In the genomic region with DNA sequence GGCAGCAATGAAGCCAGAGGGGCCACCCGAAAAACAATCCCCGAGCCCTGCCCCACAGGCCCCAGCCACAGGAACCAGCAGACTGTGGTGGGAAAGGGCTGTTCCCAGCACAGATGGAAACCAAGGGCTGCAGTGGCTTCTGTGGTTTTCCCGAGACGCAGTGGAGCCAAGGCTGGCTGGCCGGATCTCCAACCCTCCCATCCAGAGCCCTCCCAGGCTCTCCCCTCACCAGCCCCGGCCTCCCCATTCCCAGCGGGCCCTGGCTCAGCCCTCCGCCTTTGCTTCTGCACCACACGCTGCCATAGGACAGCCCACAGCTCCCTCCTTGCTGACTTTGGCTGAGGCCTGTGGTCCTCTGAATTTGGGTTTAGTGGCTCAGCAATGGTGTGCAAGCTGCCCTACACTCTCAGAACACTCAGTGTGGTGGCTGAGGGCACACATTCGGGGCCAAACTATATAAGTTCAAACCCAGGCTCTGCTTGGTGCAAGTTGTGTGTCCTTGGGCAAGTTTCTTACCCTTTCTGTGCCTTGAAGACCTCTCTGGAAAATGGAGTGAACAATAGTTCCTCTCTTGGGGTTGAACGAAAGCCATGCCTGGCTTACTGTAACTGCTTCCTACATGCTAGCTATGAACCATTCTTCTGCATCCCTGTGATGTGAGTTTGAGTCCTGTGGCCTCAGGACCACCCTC, we compare ENCODE assay signal across 16 cellular contexts.
DNase-seq lines count a peak whose midpoint lies in the region; FAIRE-seq and TF ChIP-seq lines count a peak whose summit lies in the region.
"Had no signal": no experiment of that assay in that cellular context is flagged by ENCODE, and none has a peak within 500 bp of the region (broad histone marks: within the 10 kb centered on the region; RNA-seq: fewer than 3 reads in every experiment).

No MANE protein-coding gene starts in this region.

- DNase-seq in astrocyte (ENCODE audit: low read depth) (peak; percentile 71), left ventricle myocardium inferior (no peak), sigmoid colon (no peak), NCI-H2171 (lab: John Stamatoyannopoulos, UW) (no peak), NCI-H187 (lab: John Stamatoyannopoulos, UW) (no peak)
- DNase-seq in activated CD4-positive, CD25-positive, alpha-beta regulatory T cell (lab: John Stamatoyannopoulos, UW), result no peak
- no peak for DNase-seq in CD4-positive, alpha-beta memory T cell
- DNase-seq: activated CD4-positive, alpha-beta T cell treated with anti-CD3 and anti-CD28 coated beads for 4 hours; activated T-cell treated with anti-CD3 and anti-CD28 coated beads, Interleukin-2, amount 50 U/mL, for 24 hours; effector CD4-positive, alpha-beta T cell; glutamatergic neuron; NCI-H1417; T-helper 17 cell; upper lobe of right lung had no signal

- no peak overlapping the region for H3K27ac ChIP-seq in BLaER1 treated with 17β-estradiol and CSF1 and Interleukin-3, amounts not matched to agents 10 nM and 100 nM
- H3K27ac ChIP-seq in astrocyte (ENCODE audit: low read depth, low read length), result peak overlapping the region; percentile 56
- H3K27ac ChIP-seq in left ventricle myocardium inferior (replicated peaks), result peak overlapping the region; percentile 86
- H3K27ac ChIP-seq in sigmoid colon, result peak overlapping the region; percentile 41 to 79 (median 66)
- H3K27ac ChIP-seq in CD4-positive, alpha-beta memory T cell (ENCODE audit: low read depth, low read length), result no peak overlapping the region
- H3K27ac ChIP-seq: upper lobe of right lung had no signal

- H3K27me3 ChIP-seq in BLaER1 treated with 17β-estradiol and CSF1 and Interleukin-3, amounts not matched to agents 10 nM and 100 nM, result no peaks in the 10 kb centered on the region
- H3K27me3 ChIP-seq in astrocyte (ENCODE audit: insufficient read depth, low read length) (no peaks in the 10 kb centered on the region), left ventricle myocardium inferior (ENCODE audit: low read depth) (no peaks in the 10 kb centered on the region), sigmoid colon (no peaks in the 10 kb centered on the region)
- no peaks in the 10 kb centered on the region for H3K27me3 ChIP-seq in CD4-positive, alpha-beta memory T cell (ENCODE audit: insufficient read depth, low read length)
- H3K27me3 ChIP-seq: upper lobe of right lung had no signal

- CTCF ChIA-PET in CD4-positive, alpha-beta memory T cell (lab: Charles Lee; ENCODE audit: partially characterized antibody), result no interaction called here

- intact Hi-C loops in left ventricle myocardium inferior (cut with micrococcal nuclease), result no loop called here
- intact Hi-C loops in sigmoid colon (cut with DNase I), result no loop called here
- intact Hi-C loops in CD4-positive, alpha-beta memory T cell (cut with micrococcal nuclease), result no loop called here

- H3K4me1 Mint-ChIP-seq in astrocyte (ENCODE audit: low read depth, unreplicated experiment), result peaks cover 38% of the 10 kb centered on the region
- no peaks in the 10 kb centered on the region for H3K4me1 Mint-ChIP-seq in CD4-positive, alpha-beta memory T cell
- H3K4me1 Mint-ChIP-seq: T-helper 17 cell had no signal

- no peaks in the 10 kb centered on the region for H3K27me3 Mint-ChIP-seq in astrocyte (ENCODE audit: low read depth, unreplicated experiment)
- H3K27me3 Mint-ChIP-seq in CD4-positive, alpha-beta memory T cell, result peaks cover 0 to 3% of the 10 kb centered on the region in 2 donors
- H3K27me3 Mint-ChIP-seq: activated T-cell treated with anti-CD3 and anti-CD28 coated beads, Interleukin-2, amount 50 U/mL, for 24 hours; T-helper 17 cell had no signal

- TF ChIP-seq POLR2A in sigmoid colon (IDR thresholded peaks at IDR 0.05), result no peak

- FAIRE-seq in astrocyte (lab: Jason Lieb, UNC), result no peak

- H2AFZ ChIP-seq in astrocyte (ENCODE audit: low read depth, low read length), result no peak overlapping the region

- H3K36me3 ChIP-seq in BLaER1 treated with 17β-estradiol and CSF1 and Interleukin-3, amounts not matched to agents 10 nM and 100 nM, result 0 out of 22 replicates have a peak, but pooled peaks cover 0 to 3% (median 0%) of the 10 kb centered on the region in 11 experiments
- H3K36me3 ChIP-seq in astrocyte (ENCODE audit: insufficient read depth, low read length) (peaks cover 2% of the 10 kb centered on the region), left ventricle myocardium inferior (no peaks in the 10 kb centered on the region), sigmoid colon (no peaks in the 10 kb centered on the region)
- H3K36me3 ChIP-seq in CD4-positive, alpha-beta memory T cell (ENCODE audit: insufficient read depth, low read length), result no peaks in the 10 kb centered on the region
- H3K36me3 ChIP-seq: upper lobe of right lung had no signal

- H3K9me3 Mint-ChIP-seq in astrocyte (ENCODE audit: unreplicated experiment), result peaks cover 2% of the 10 kb centered on the region
- H3K9me3 Mint-ChIP-seq in CD4-positive, alpha-beta memory T cell, result no peaks in the 10 kb centered on the region
- H3K9me3 Mint-ChIP-seq: activated T-cell treated with anti-CD3 and anti-CD28 coated beads, Interleukin-2, amount 50 U/mL, for 24 hours; neural crest cell had no signal

- peaks cover 17% of the 10 kb centered on the region for H3K36me3 Mint-ChIP-seq in astrocyte (ENCODE audit: low read depth, unreplicated experiment)
- no peaks in the 10 kb centered on the region for H3K36me3 Mint-ChIP-seq in CD4-positive, alpha-beta memory T cell

- H3K9ac ChIP-seq in BLaER1 treated with 17β-estradiol and CSF1 and Interleukin-3, amounts not matched to agents 10 nM and 100 nM, result 0 out of 22 replicates have a peak overlapping the region, but pooled peaks of 1 of the 11 experiments have one; percentile 11
- peak overlapping the region; percentile 32 for H3K9ac ChIP-seq in astrocyte (ENCODE audit: low read length)

- no peak for TF ChIP-seq EP300 in sigmoid colon (IDR thresholded peaks at IDR 0.05)

- WGBS in sigmoid colon, 2 donors, result 73 to 88% methylated on average over 11 of the region's 11 CpGs

- peaks cover 0 to 45% (median 9%) of the 10 kb centered on the region in 11 experiments; a peak in 9 of 22 replicates for H4K20me1 ChIP-seq in BLaER1 treated with 17β-estradiol and CSF1 and Interleukin-3, amounts not matched to agents 10 nM and 100 nM
- peaks cover 53% of the 10 kb centered on the region for H4K20me1 ChIP-seq in astrocyte (ENCODE audit: insufficient read depth, low read length)

- H3K4me3 ChIP-seq in BLaER1 treated with 17β-estradiol and CSF1 and Interleukin-3, amounts not matched to agents 10 nM and 100 nM, result no peak overlapping the region
- no peak overlapping the region for H3K4me3 ChIP-seq in astrocyte (ENCODE audit: insufficient read depth, low read depth, low read length)
- H3K4me3 ChIP-seq in left ventricle myocardium inferior, result no peak overlapping the region
- H3K4me3 ChIP-seq in sigmoid colon, result no peak overlapping the region
- H3K4me3 ChIP-seq in CD4-positive, alpha-beta memory T cell (ENCODE audit: low read length in 2 of 2), result no peak overlapping the region
- H3K4me3 ChIP-seq: upper lobe of right lung had no signal

- TF ChIP-seq CTCF in astrocyte (IDR thresholded peaks at IDR 0.05; ENCODE audit: insufficient read depth, low read depth, low read length) (no peak), left ventricle myocardium inferior (IDR thresholded peaks at IDR 0.05; ENCODE audit: borderline replicate concordance) (no peak), sigmoid colon (IDR thresholded peaks at IDR 0.05) (no peak)

- POLR2A ChIA-PET in CD4-positive, alpha-beta memory T cell (lab: Charles Lee; ENCODE audit: partially characterized antibody), result no interaction called here

- no peaks in the 10 kb centered on the region for H3K79me2 ChIP-seq in astrocyte (ENCODE audit: insufficient read depth, low read length)

- peaks cover 15 to 39% (median 25%) of the 10 kb centered on the region in 10 experiments for H3K4me1 ChIP-seq in BLaER1 treated with 17β-estradiol and CSF1 and Interleukin-3, amounts not matched to agents 10 nM and 100 nM
- peaks cover 5% of the 10 kb centered on the region for H3K4me1 ChIP-seq in astrocyte (ENCODE audit: insufficient read depth, low read length)
- H3K4me1 ChIP-seq in left ventricle myocardium inferior, result peaks cover 64% of the 10 kb centered on the region
- peaks cover 0 to 46% (median 13%) of the 10 kb centered on the region in 4 donors for H3K4me1 ChIP-seq in sigmoid colon
- H3K4me1 ChIP-seq in CD4-positive, alpha-beta memory T cell (ENCODE audit: insufficient read depth, low read length), result no peaks in the 10 kb centered on the region

- H3K27ac Mint-ChIP-seq in astrocyte (ENCODE audit: unreplicated experiment), result no peak overlapping the region
- H3K27ac Mint-ChIP-seq in CD4-positive, alpha-beta memory T cell, result no peak overlapping the region
- H3K27ac Mint-ChIP-seq: activated T-cell treated with anti-CD3 and anti-CD28 coated beads, Interleukin-2, amount 50 U/mL, for 24 hours; T-helper 17 cell had no signal

- H3K9me3 ChIP-seq in BLaER1 treated with 17β-estradiol and CSF1 and Interleukin-3, amounts not matched to agents 10 nM and 100 nM (replicated peaks in 1 of 11), result no peaks in the 10 kb centered on the region
- H3K9me3 ChIP-seq in astrocyte (ENCODE audit: insufficient read depth, low read depth, low read length) (peaks cover 2% of the 10 kb centered on the region), left ventricle myocardium inferior (replicated peaks) (no peaks in the 10 kb centered on the region), sigmoid colon (no peaks in the 10 kb centered on the region)
- no peaks in the 10 kb centered on the region for H3K9me3 ChIP-seq in CD4-positive, alpha-beta memory T cell (ENCODE audit: control insufficient read depth in 1 of 2, low read length in 2 of 2)
- H3K9me3 ChIP-seq: upper lobe of right lung had no signal

- peak overlapping the region; percentile 44 to 82 (median 67) for H3K4me2 ChIP-seq in BLaER1 treated with 17β-estradiol and CSF1 and Interleukin-3, amounts not matched to agents 10 nM and 100 nM
- H3K4me2 ChIP-seq in astrocyte (ENCODE audit: low read length), result no peak overlapping the region

- H3K4me3 Mint-ChIP-seq in astrocyte (ENCODE audit: unreplicated experiment), result no peak overlapping the region
- H3K4me3 Mint-ChIP-seq in CD4-positive, alpha-beta memory T cell, result no peak overlapping the region
- H3K4me3 Mint-ChIP-seq: activated T-cell treated with anti-CD3 and anti-CD28 coated beads, Interleukin-2, amount 50 U/mL, for 24 hours; neural crest cell; T-helper 17 cell had no signal

Comparison
In these comparisons a context has a peak if more than half of its experiments do, and no peak if none do; other contexts are left out.
1. H3K27ac ChIP-seq: peak in astrocyte (single experiment), left ventricle myocardium inferior (single experiment) and sigmoid colon (4 of 4); none in BLaER1 treated with 17β-estradiol and CSF1 and Interleukin-3, amounts not matched to agents 10 nM and 100 nM (0 of 11) and CD4-positive, alpha-beta memory T cell (single experiment).